In genomic region chr9:6498982-6499381, GRCh38 we compare ENCODE assay signal across 12 cellular contexts.
DNase-seq lines count a peak whose midpoint lies in the region; ATAC-seq and TF ChIP-seq lines count a peak whose summit lies in the region.
"Had no signal": no experiment of that assay in that cellular context is flagged by ENCODE, and none has a peak within 500 bp of the region (broad histone marks: within the 10 kb centered on the region; RNA-seq: fewer than 3 reads in every experiment).

No MANE protein-coding gene starts in this region.

- H4K91ac ChIP-seq in mesenchymal stem cell (ENCODE audit: low read length) = no peak overlapping the region

- no peak overlapping the region for H2BK12ac ChIP-seq in mesenchymal stem cell (ENCODE audit: low read length in 2 of 2)

- no peak overlapping the region for H3K4me2 ChIP-seq in mesenchymal stem cell (ENCODE audit: low read length, poor library complexity, severe bottlenecking)

- H3K9me3 ChIP-seq in mesenchymal stem cell (ENCODE audit: control insufficient read depth, low read length) (no peaks in the 10 kb centered on the region), esophagus squamous epithelium (no peaks in the 10 kb centered on the region)

- H3K18ac ChIP-seq in mesenchymal stem cell (ENCODE audit: low read depth in 1 of 2, low read length in 2 of 2) = no peak overlapping the region

- peaks cover 3 to 93% of the 10 kb centered on the region in 2 experiments for H3K36me3 ChIP-seq in mesenchymal stem cell (ENCODE audit: control insufficient read depth in 1 of 2, insufficient read depth in 2 of 2, low read depth in 1 of 2, low read length in 2 of 2)
- H3K36me3 ChIP-seq in esophagus squamous epithelium = peaks cover 0 to 100% (median 5%) of the 10 kb centered on the region in 3 donors

- no peak for TF ChIP-seq POLR2A in esophagus squamous epithelium (IDR thresholded peaks at IDR 0.05)

- no CpG with 5 or more reads among the region's 1 CpG for WGBS in mesenchymal stem cell
- WGBS in esophagus squamous epithelium, 2 donors = 86 to 93% methylated on average over 1 of the region's 1 CpG

- H2AFZ ChIP-seq in mesenchymal stem cell (ENCODE audit: low read depth, low read length) = no peak overlapping the region

- H2BK15ac ChIP-seq in mesenchymal stem cell (ENCODE audit: low read depth, poor library complexity, severe bottlenecking) = no peak overlapping the region

- no peak for TF ChIP-seq CTCF in choroid plexus epithelial cell (conservative IDR thresholded peaks at IDR 0.05; ENCODE audit: low read depth, low read length)
- TF ChIP-seq CTCF in esophagus squamous epithelium (IDR thresholded peaks at IDR 0.05) = no peak

- intact Hi-C loops in esophagus squamous epithelium (cut with DNase I) = no loop called here

- ATAC-seq in HG03469 (IDR thresholded peaks at IDR 0.05; ENCODE audit: unreplicated experiment) = no peak
- ATAC-seq: HCT116 had no signal

- no peak overlapping the region for H2AK5ac ChIP-seq in mesenchymal stem cell (ENCODE audit: low read length, severe bottlenecking)

- H3K27me3 ChIP-seq in mesenchymal stem cell (ENCODE audit: control insufficient read depth in 1 of 2, insufficient read depth in 1 of 2, low read length in 2 of 2) (no peaks in the 10 kb centered on the region), esophagus squamous epithelium (no peaks in the 10 kb centered on the region)

- H3K4me3 ChIP-seq in choroid plexus epithelial cell (ENCODE audit: low read depth, low read length) (no peak overlapping the region), mesenchymal stem cell (ENCODE audit: insufficient read depth in 1 of 2, low read depth in 1 of 2, low read length in 2 of 2) (no peak overlapping the region), esophagus squamous epithelium (no peak overlapping the region)

- peaks cover 3% of the 10 kb centered on the region for H3K4me1 ChIP-seq in mesenchymal stem cell (ENCODE audit: control insufficient read depth, insufficient read depth, low read depth, low read length)
- no peaks in the 10 kb centered on the region for H3K4me1 ChIP-seq in esophagus squamous epithelium

- H2BK5ac ChIP-seq in mesenchymal stem cell (ENCODE audit: low read depth, low read length, poor library complexity, severe bottlenecking) = no peak overlapping the region

- H4K8ac ChIP-seq in mesenchymal stem cell (ENCODE audit: low read length) = no peak overlapping the region

- peak overlapping the region; percentile 68 for H3K27ac ChIP-seq in mesenchymal stem cell (ENCODE audit: low read length, poor library complexity, severe bottlenecking)
- H3K27ac ChIP-seq in esophagus squamous epithelium = no peak overlapping the region

- H3K4ac ChIP-seq in mesenchymal stem cell (ENCODE audit: low read depth in 1 of 2, low read length in 2 of 2) = no peak overlapping the region

- DNase-seq in COLO829 (ENCODE audit: low spot score) (peak; percentile 5), HS-5 (ENCODE audit: low read depth) (peak; percentile 26), choroid plexus epithelial cell (ENCODE audit: low read depth) (peak; percentile 67), mesenchymal stem cell (peak; percentile 18), Kasumi-1 (lab: John Stamatoyannopoulos, UW) (no peak), HK-2 (ENCODE audit: unreplicated experiment) (no peak), esophagus squamous epithelium (lab: John Stamatoyannopoulos, UW) (no peak)
- DNase-seq: activated CD4-positive, alpha-beta T cell treated with anti-CD3 and anti-CD28 coated beads for 1 hour; stimulated activated CD4-positive, alpha-beta T cell treated with anti-CD3 and anti-CD28 coated beads, Interleukin-15, amount 100 ng/mL, for 24 hours; SW 1271 had no signal

- H3K79me1 ChIP-seq in mesenchymal stem cell (replicated peaks; ENCODE audit: low read length, poor library complexity, severe bottlenecking) = peaks cover 18% of the 10 kb centered on the region

- no peak overlapping the region for H2BK120ac ChIP-seq in mesenchymal stem cell (ENCODE audit: low read depth, low read length)

- H3K23ac ChIP-seq in mesenchymal stem cell (ENCODE audit: low read length in 2 of 2) = no peak overlapping the region

- no peak overlapping the region for H3K14ac ChIP-seq in mesenchymal stem cell (ENCODE audit: low read length in 2 of 2)

- H3K9ac ChIP-seq in mesenchymal stem cell (ENCODE audit: low read length) = peak overlapping the region; percentile 78

Comparison
In these comparisons a context has a peak if more than half of its experiments do, and no peak if none do; other contexts are left out.
1. DNase-seq: peak in COLO829 (single experiment), HS-5 (single experiment), choroid plexus epithelial cell (single experiment) and mesenchymal stem cell (single experiment); none in Kasumi-1 (0 of 2), HK-2 (single experiment) and esophagus squamous epithelium (single experiment).